ENCODE assay signal across 8 cellular contexts in the genomic region with DNA sequence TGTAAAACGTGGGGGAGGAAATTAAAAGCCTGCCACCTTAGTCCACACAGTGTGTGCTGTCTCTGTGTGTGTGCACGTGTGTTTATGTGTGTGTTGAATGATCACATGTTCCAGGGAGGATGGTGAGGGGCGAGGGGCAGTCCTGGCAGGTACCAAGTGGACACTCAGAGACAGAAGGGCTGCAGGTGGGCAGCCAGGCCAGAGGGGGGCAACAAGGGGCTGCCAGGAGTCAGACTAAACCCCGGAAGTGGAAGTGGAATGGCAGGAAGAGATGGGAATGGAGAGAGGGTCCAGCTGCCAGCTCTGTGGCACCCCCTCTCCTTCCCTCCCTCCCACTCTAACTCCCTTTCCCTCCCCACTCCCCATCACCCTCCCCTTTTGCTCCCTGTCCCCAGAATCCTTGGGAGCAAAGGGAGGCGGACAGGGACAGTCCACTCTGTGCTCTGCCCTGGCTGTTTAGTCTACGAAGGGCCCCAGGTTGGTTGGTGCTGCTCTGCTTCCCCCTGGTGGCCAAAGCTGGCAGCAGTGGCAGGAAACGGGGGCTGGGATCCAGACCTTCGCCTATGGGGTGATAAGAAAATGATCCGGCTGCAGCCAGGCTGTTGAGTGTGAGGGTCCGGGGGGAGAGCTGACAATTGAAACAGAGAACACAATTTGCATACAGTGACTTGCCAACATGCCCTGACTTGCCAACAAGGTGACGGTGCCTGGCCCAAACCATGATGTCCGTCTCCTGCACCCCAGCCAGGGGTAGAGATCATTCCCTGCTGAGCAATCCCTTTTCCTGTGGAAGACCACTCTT. TPM values are rescaled to one million over a fixed set of nuclear protein-coding genes. Genes with fewer than 3 reads are reported as not detected.
DNase-seq lines count a peak whose midpoint lies in the region; ATAC-seq, FAIRE-seq and TF ChIP-seq lines count a peak whose summit lies in the region.

No MANE protein-coding gene starts in this region.

- H3K4me3 ChIP-seq in astrocyte (ENCODE audit: insufficient read depth, low read depth, low read length) (no peak overlapping the region), hepatocyte (no peak overlapping the region), retinal pigment epithelial cell (ENCODE audit: low read length) (peak overlapping the region; percentile 32)

- 33% methylated on average over 12 of the region's 12 CpGs for WGBS in hepatocyte (ENCODE audit: low lambda C conversion rate, missing lambda C conversion rate)

- H3K4me2 ChIP-seq in astrocyte (ENCODE audit: low read length) (peak overlapping the region; percentile 81), hepatocyte (peak overlapping the region; percentile 62)

- no peaks in the 10 kb centered on the region for H3K79me2 ChIP-seq in astrocyte (ENCODE audit: insufficient read depth, low read length)
- no peaks in the 10 kb centered on the region for H3K79me2 ChIP-seq in hepatocyte

- POLR2A ChIA-PET in CD4-positive, alpha-beta T cell (lab: Charles Lee): no interaction called here

- peak; percentile 91 for ATAC-seq in CD4-positive, alpha-beta T cell (ENCODE audit: poor library complexity)
- ATAC-seq in GM18873 (IDR thresholded peaks at IDR 0.05; ENCODE audit: low FRiP score, unreplicated experiment): no peak

- H3K27me3 Mint-ChIP-seq in CD4-positive, alpha-beta T cell: no peaks in the 10 kb centered on the region
- H3K27me3 Mint-ChIP-seq in astrocyte (ENCODE audit: low read depth, unreplicated experiment): peaks cover 37% of the 10 kb centered on the region

- H3K27ac ChIP-seq in CD4-positive, alpha-beta T cell (ENCODE audit: low read depth, low read length): no peak overlapping the region
- H3K27ac ChIP-seq in astrocyte (ENCODE audit: low read depth, low read length): no peak overlapping the region
- H3K27ac ChIP-seq in hepatocyte: no peak overlapping the region

- no peak overlapping the region for H3K27ac Mint-ChIP-seq in CD4-positive, alpha-beta T cell
- H3K27ac Mint-ChIP-seq in astrocyte (ENCODE audit: unreplicated experiment): no peak overlapping the region

- CTCF ChIA-PET in CD4-positive, alpha-beta T cell (lab: Charles Lee): interaction anchor here (0.7 to 1.2 kb wide), 4 partner anchors 16 to 411 kb away, joined by 3 to 5 read pairs (median 4); no protein-coding TSS in a partner anchor

- H3K4me1 ChIP-seq in astrocyte (ENCODE audit: insufficient read depth, low read length) (peaks cover 3% of the 10 kb centered on the region), hepatocyte (ENCODE audit: insufficient read depth) (no peaks in the 10 kb centered on the region)

- H3K9me3 Mint-ChIP-seq in CD4-positive, alpha-beta T cell: no peaks in the 10 kb centered on the region
- H3K9me3 Mint-ChIP-seq in astrocyte (ENCODE audit: unreplicated experiment): no peaks in the 10 kb centered on the region

- peak overlapping the region; percentile 69 for H3K9ac ChIP-seq in astrocyte (ENCODE audit: low read length)

- H4K20me1 ChIP-seq in astrocyte (ENCODE audit: insufficient read depth, low read length): no peaks in the 10 kb centered on the region
- H4K20me1 ChIP-seq in hepatocyte (ENCODE audit: insufficient read depth, poor library complexity, severe bottlenecking): no peaks in the 10 kb centered on the region

- intact Hi-C loops in CD4-positive, alpha-beta T cell (cut with DNase I, micrococcal nuclease): loop anchor here (2.0 to 5.0 kb wide), 4 partner anchors 410 to 770 kb away; no protein-coding TSS in a partner anchor

- H3K9me3 ChIP-seq in CD4-positive, alpha-beta T cell (ENCODE audit: control insufficient read depth, low read length): no peaks in the 10 kb centered on the region
- H3K9me3 ChIP-seq in astrocyte (ENCODE audit: insufficient read depth, low read depth, low read length) (no peaks in the 10 kb centered on the region), hepatocyte (ENCODE audit: low read depth) (no peaks in the 10 kb centered on the region)

- FAIRE-seq in astrocyte (lab: Jason Lieb, UNC): no peak

- peak; percentile 43 to 80 (median 56) for DNase-seq in CD4-positive, alpha-beta T cell
- DNase-seq in GM20000 (ENCODE audit: low spot score) (peak; percentile 87), NCI-H1092 (lab: John Stamatoyannopoulos, UW) (peak; percentile 79), T-helper 2 cell (peak; percentile 18 to 56 (median 43)), astrocyte (ENCODE audit: low read depth) (peak; percentile 36), hepatocyte (ENCODE audit: low spot score) (peak; percentile 85), retinal pigment epithelial cell (ENCODE audit: low read depth) (no peak)

- H3K4me1 Mint-ChIP-seq in CD4-positive, alpha-beta T cell (ENCODE audit: low read depth): no peaks in the 10 kb centered on the region
- H3K4me1 Mint-ChIP-seq in astrocyte (ENCODE audit: low read depth, unreplicated experiment): peaks cover 4% of the 10 kb centered on the region

- no peaks in the 10 kb centered on the region for H3K36me3 Mint-ChIP-seq in CD4-positive, alpha-beta T cell (ENCODE audit: low read depth)
- H3K36me3 Mint-ChIP-seq in astrocyte (ENCODE audit: low read depth, unreplicated experiment): no peaks in the 10 kb centered on the region

- H3K9me2 ChIP-seq in hepatocyte (replicated peaks; ENCODE audit: insufficient read depth): no peaks in the 10 kb centered on the region

- H3K4me3 Mint-ChIP-seq in CD4-positive, alpha-beta T cell: no peak overlapping the region
- H3K4me3 Mint-ChIP-seq in astrocyte (ENCODE audit: unreplicated experiment): no peak overlapping the region

- peak; percentile 84 for TF ChIP-seq CTCF in CD4-positive, alpha-beta T cell (IDR thresholded peaks at IDR 0.05)
- TF ChIP-seq CTCF in GM20000 (IDR thresholded peaks at IDR 0.05; ENCODE audit: extremely low read depth, missing control alignments) (peak; percentile 97), astrocyte (IDR thresholded peaks at IDR 0.05; ENCODE audit: insufficient read depth, low read depth, low read length) (peak; percentile 76), hepatocyte (IDR thresholded peaks at IDR 0.05; ENCODE audit: poor library complexity) (peak; percentile 96), retinal pigment epithelial cell (conservative IDR thresholded peaks at IDR 0.05; ENCODE audit: low read depth, low read length) (peak; percentile 95)

- H2AFZ ChIP-seq in astrocyte (ENCODE audit: low read depth, low read length) (peak overlapping the region; percentile 89), hepatocyte (peak overlapping the region; percentile 58)

- no peaks in the 10 kb centered on the region for H3K27me3 ChIP-seq in CD4-positive, alpha-beta T cell (ENCODE audit: control insufficient read depth, insufficient read depth, low read length)
- H3K27me3 ChIP-seq in astrocyte (ENCODE audit: insufficient read depth, low read length): peaks cover 3% of the 10 kb centered on the region
- H3K27me3 ChIP-seq in hepatocyte: no peaks in the 10 kb centered on the region

- H3K36me3 ChIP-seq in astrocyte (ENCODE audit: insufficient read depth, low read length) (no peaks in the 10 kb centered on the region), hepatocyte (replicated peaks; ENCODE audit: insufficient read depth, low read depth) (no peaks in the 10 kb centered on the region)

RNA-seq across cellular contexts. Expression of a gene that starts 24.4 kb away (rescaled TPM):
- not detected for total RNA-seq in CD4-positive, alpha-beta T cell
- total RNA-seq in astrocyte (0.12 and 0.30 TPM in 2 replicates), hepatocyte (6.3 and 6.7 TPM in 2 replicates)
- polyA plus RNA-seq in hepatocyte: 1.8 and 2.5 TPM in 2 replicates

RNA-seq across cellular contexts. Expression of a gene that starts 29.6 kb away (rescaled TPM):
- not detected for total RNA-seq in CD4-positive, alpha-beta T cell
- 0.14 and 0.75 TPM in 2 replicates for total RNA-seq in astrocyte
- total RNA-seq in hepatocyte: 2.6 and 2.9 TPM in 2 replicates
- 8.9 and 9.7 TPM in 2 replicates for polyA plus RNA-seq in hepatocyte
